Comparison of ENCODE assay signal across 25 cellular contexts in genomic region chr13:73777134-73777533, GRCh38.
"Had no signal": no experiment of that assay in that cellular context is flagged by ENCODE, and none has a peak within 500 bp of the region (broad histone marks: within the 10 kb centered on the region; RNA-seq: fewer than 3 reads in every experiment).

No MANE protein-coding gene starts in this region.

- H3K4me3 ChIP-seq: breast epithelium, Peyer's patch, SJSA1 had no signal

- H3K27ac ChIP-seq: breast epithelium, Peyer's patch, SJSA1 had no signal

- H3K27ac Mint-ChIP-seq: activated CD8-positive, alpha-beta T cell treated with anti-CD3 and anti-CD28 coated beads, Interleukin-2, amount 10 ng/mL, durations not matched to agents 7 days and 5 days; activated naive CD4-positive, alpha-beta T cell treated with anti-CD3 and anti-CD28 coated beads, Interleukin-2, amount 10 ng/mL, durations not matched to agents 7 days and 5 days; activated naive CD8-positive, alpha-beta T cell treated with anti-CD3 and anti-CD28 coated beads, Interleukin-2, amount 10 ng/mL, durations not matched to agents 7 days and 5 days; T-helper 1 cell treated with Interleukin-12 subunit alpha and Interleukin-12 subunit beta and Interleukin-4 antibody, amounts not matched to agents 30 μg/mL and 1 μg/mL, for 36 hours had no signal

- H3K36me3 ChIP-seq: breast epithelium, Peyer's patch, SJSA1 had no signal

- ATAC-seq: activated CD4-positive, CD25-positive, alpha-beta regulatory T cell treated with anti-CD3 and anti-CD28 coated beads, Interleukin-2, amount 50 U/mL, for 24 hours; activated CD8-positive, alpha-beta T cell treated with anti-CD3 and anti-CD28 coated beads, Interleukin-2, amount 10 ng/mL, durations not matched to agents 7 days and 5 days; SK-N-SH treated with all-trans-retinoic acid at 6 μM for 48 hours had no signal

- H3K9me3 Mint-ChIP-seq: T-helper 1 cell treated with Interleukin-12 subunit alpha and Interleukin-12 subunit beta and Interleukin-4 antibody, amounts not matched to agents 30 μg/mL and 1 μg/mL, for 36 hours had no signal

- H3K9me3 ChIP-seq: breast epithelium, Peyer's patch, SJSA1 had no signal

- H3K27me3 Mint-ChIP-seq: activated naive CD4-positive, alpha-beta T cell treated with anti-CD3 and anti-CD28 coated beads, Interleukin-2, amount 10 ng/mL, durations not matched to agents 7 days and 5 days; activated naive CD8-positive, alpha-beta T cell treated with anti-CD3 and anti-CD28 coated beads, Interleukin-2, amount 10 ng/mL, durations not matched to agents 7 days and 5 days had no signal

- H3K4me1 Mint-ChIP-seq: activated naive CD4-positive, alpha-beta T cell treated with anti-CD3 and anti-CD28 coated beads, Interleukin-2, amount 10 ng/mL, durations not matched to agents 7 days and 5 days; activated naive CD8-positive, alpha-beta T cell treated with anti-CD3 and anti-CD28 coated beads, Interleukin-2, amount 10 ng/mL, durations not matched to agents 7 days and 5 days had no signal

- H3K27me3 ChIP-seq: breast epithelium, Peyer's patch, SJSA1 had no signal

- H3K4me1 ChIP-seq: breast epithelium, Peyer's patch, SJSA1 had no signal

- DNase-seq: activated CD4-positive, alpha-beta T cell treated with anti-CD3 and anti-CD28 coated beads for 4 hours; activated CD8-positive, alpha-beta memory T cell treated with anti-CD3 and anti-CD28 coated beads, Interleukin-2, amount 50 U/mL, for 48 hours; activated CD8-positive, alpha-beta T cell treated with anti-CD3 and anti-CD28 coated beads, Interleukin-2, amount 10 ng/mL, durations not matched to agents 7 days and 5 days; activated gamma-delta T cell; activated naive CD4-positive, alpha-beta T cell treated with anti-CD3 and anti-CD28 coated beads, Interleukin-2, amount 10 ng/mL, durations not matched to agents 7 days and 5 days; activated naive CD8-positive, alpha-beta T cell treated with anti-CD3 and anti-CD28 coated beads, Interleukin-2, amount 10 ng/mL, durations not matched to agents 7 days and 5 days; activated T-cell treated with anti-CD3 and anti-CD28 coated beads, Interleukin-2, amount 50 U/mL, for 1 hour; aorta; central memory CD4-positive, alpha-beta T cell; Karpas-422; MM.1S; NCI-H1105; NCI-H1436; NCI-H1694 treated with DMSO at 0.1 percent for 48 hours; NCI-H2029 treated with DMSO at 0.1 percent for 48 hours; NCI-H345; NCI-H510A; Peyer's patch; SHP77; SW 1271 had no signal

- H3K4me3 Mint-ChIP-seq: activated CD8-positive, alpha-beta T cell treated with anti-CD3 and anti-CD28 coated beads, Interleukin-2, amount 10 ng/mL, durations not matched to agents 7 days and 5 days; activated naive CD4-positive, alpha-beta T cell treated with anti-CD3 and anti-CD28 coated beads, Interleukin-2, amount 10 ng/mL, durations not matched to agents 7 days and 5 days; activated naive CD8-positive, alpha-beta T cell treated with anti-CD3 and anti-CD28 coated beads, Interleukin-2, amount 10 ng/mL, durations not matched to agents 7 days and 5 days; T-helper 1 cell treated with Interleukin-12 subunit alpha and Interleukin-12 subunit beta and Interleukin-4 antibody, amounts not matched to agents 30 μg/mL and 1 μg/mL, for 36 hours had no signal
